Comparison of ENCODE assay signal across 1 cellular context in the genomic region with DNA sequence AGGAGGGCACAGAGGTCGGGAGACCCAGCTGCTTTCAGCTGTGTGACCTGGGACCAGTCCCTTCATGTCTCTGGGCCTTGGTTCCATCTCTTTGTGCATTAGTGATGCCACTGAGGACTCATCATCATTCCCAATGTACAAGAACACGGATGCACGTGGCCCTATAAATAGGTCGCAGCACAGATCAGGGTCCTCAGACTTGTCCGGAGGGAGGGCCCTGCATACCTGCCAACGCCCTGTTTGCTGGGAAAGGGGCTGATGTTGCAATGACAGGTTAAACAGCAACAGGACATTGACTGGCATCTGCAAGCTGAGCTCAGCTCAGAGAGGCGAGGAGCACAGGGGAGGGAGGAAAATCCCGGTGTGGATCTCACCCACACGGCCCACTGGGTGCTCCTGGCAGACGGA.
TF ChIP-seq lines count a peak whose summit lies in the region.

No MANE protein-coding gene starts in this region.

TF ChIP-seq in HepG2, 621 proteins besides CTCF, POLR2A, EP300 and RAD21 (continued from another document and continues in another):
- TF ChIP-seq ZNF350 (CRISPR knock-in tag; IDR thresholded peaks at IDR 0.05; ENCODE audit: borderline replicate concordance, low read depth) (peak; percentile 93), ATRX (CRISPR knock-in tag; IDR thresholded peaks at IDR 0.05; ENCODE audit: borderline replicate concordance) (no peak), FOXK1 (CRISPR knock-in tag; IDR thresholded peaks at IDR 0.05; ENCODE audit: borderline replicate concordance, low read depth) (peak; percentile 99), ERF (CRISPR knock-in tag; IDR thresholded peaks at IDR 0.05) (peak; percentile 97), ZC3H13 (CRISPR knock-in tag; IDR thresholded peaks at IDR 0.05) (peak; percentile 92; the same call in 1 of the 2 replicates), ARNT2 (CRISPR knock-in tag; IDR thresholded peaks at IDR 0.05; ENCODE audit: low read depth) (peak; percentile 91), ZNF317 (CRISPR knock-in tag; IDR thresholded peaks at IDR 0.05) (peak; percentile 91), NRL (CRISPR knock-in tag; IDR thresholded peaks at IDR 0.05; ENCODE audit: borderline replicate concordance) (0 out of 2 replicates have a peak, but pooled peaks have one; percentile 86), ZNF367 (CRISPR knock-in tag; IDR thresholded peaks at IDR 0.05; ENCODE audit: borderline replicate concordance) (no peak), MIXL1 (CRISPR knock-in tag; IDR thresholded peaks at IDR 0.05) (peak; percentile 98), MYNN (CRISPR knock-in tag; IDR thresholded peaks at IDR 0.05; ENCODE audit: low read depth) (0 out of 2 replicates have a peak, but pooled peaks have one; percentile 52), TOE1 (CRISPR knock-in tag; IDR thresholded peaks at IDR 0.05) (no peak; the same call in 1 of the 2 replicates), GTF2F1 (IDR thresholded peaks at IDR 0.05; ENCODE audit: low read length) (no peak), ZFP1 (CRISPR knock-in tag; IDR thresholded peaks at IDR 0.05) (peak; percentile 97; the same call in 1 of the 2 replicates), ZNF556 (CRISPR knock-in tag; IDR thresholded peaks at IDR 0.05; ENCODE audit: borderline replicate concordance) (peak; percentile 81), ZNF775 (CRISPR knock-in tag; IDR thresholded peaks at IDR 0.05; ENCODE audit: borderline replicate concordance) (no peak), AKAP8 (CRISPR knock-in tag; IDR thresholded peaks at IDR 0.05) (peak; percentile 79; the same call in 1 of the 2 replicates), ZNF7 (CRISPR knock-in tag; IDR thresholded peaks at IDR 0.05) (no peak), ZNF569 (CRISPR knock-in tag; IDR thresholded peaks at IDR 0.05; ENCODE audit: borderline replicate concordance) (no peak), ELF1 (CRISPR knock-in tag; IDR thresholded peaks at IDR 0.05) (peak; percentile 69; the same call in 1 of the 2 replicates), ZNF577 (CRISPR knock-in tag; IDR thresholded peaks at IDR 0.05; ENCODE audit: borderline replicate concordance, low read depth) (no peak), GATAD2A (CRISPR knock-in tag; IDR thresholded peaks at IDR 0.05) (peak; percentile 99)
- TF ChIP-seq, protein P1, sequence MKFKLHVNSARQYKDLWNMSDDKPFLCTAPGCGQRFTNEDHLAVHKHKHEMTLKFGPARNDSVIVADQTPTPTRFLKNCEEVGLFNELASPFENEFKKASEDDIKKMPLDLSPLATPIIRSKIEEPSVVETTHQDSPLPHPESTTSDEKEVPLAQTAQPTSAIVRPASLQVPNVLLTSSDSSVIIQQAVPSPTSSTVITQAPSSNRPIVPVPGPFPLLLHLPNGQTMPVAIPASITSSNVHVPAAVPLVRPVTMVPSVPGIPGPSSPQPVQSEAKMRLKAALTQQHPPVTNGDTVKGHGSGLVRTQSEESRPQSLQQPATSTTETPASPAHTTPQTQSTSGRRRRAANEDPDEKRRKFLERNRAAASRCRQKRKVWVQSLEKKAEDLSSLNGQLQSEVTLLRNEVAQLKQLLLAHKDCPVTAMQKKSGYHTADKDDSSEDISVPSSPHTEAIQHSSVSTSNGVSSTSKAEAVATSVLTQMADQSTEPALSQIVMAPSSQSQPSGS (CRISPR knock-in tag; IDR thresholded peaks at IDR 0.05) = peak; percentile 98
- TF ChIP-seq, protein P2, sequence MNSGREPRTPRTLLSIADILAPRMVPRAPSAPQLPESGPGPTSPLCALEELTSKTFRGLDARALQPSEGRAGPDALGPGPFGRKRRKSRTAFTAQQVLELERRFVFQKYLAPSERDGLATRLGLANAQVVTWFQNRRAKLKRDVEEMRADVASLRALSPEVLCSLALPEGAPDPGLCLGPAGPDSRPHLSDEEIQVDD (CRISPR knock-in tag; IDR thresholded peaks at IDR 0.05; ENCODE audit: borderline replicate concordance) = peak; percentile 89; the same call in 1 of the 2 replicates
- TF ChIP-seq, protein P3, sequence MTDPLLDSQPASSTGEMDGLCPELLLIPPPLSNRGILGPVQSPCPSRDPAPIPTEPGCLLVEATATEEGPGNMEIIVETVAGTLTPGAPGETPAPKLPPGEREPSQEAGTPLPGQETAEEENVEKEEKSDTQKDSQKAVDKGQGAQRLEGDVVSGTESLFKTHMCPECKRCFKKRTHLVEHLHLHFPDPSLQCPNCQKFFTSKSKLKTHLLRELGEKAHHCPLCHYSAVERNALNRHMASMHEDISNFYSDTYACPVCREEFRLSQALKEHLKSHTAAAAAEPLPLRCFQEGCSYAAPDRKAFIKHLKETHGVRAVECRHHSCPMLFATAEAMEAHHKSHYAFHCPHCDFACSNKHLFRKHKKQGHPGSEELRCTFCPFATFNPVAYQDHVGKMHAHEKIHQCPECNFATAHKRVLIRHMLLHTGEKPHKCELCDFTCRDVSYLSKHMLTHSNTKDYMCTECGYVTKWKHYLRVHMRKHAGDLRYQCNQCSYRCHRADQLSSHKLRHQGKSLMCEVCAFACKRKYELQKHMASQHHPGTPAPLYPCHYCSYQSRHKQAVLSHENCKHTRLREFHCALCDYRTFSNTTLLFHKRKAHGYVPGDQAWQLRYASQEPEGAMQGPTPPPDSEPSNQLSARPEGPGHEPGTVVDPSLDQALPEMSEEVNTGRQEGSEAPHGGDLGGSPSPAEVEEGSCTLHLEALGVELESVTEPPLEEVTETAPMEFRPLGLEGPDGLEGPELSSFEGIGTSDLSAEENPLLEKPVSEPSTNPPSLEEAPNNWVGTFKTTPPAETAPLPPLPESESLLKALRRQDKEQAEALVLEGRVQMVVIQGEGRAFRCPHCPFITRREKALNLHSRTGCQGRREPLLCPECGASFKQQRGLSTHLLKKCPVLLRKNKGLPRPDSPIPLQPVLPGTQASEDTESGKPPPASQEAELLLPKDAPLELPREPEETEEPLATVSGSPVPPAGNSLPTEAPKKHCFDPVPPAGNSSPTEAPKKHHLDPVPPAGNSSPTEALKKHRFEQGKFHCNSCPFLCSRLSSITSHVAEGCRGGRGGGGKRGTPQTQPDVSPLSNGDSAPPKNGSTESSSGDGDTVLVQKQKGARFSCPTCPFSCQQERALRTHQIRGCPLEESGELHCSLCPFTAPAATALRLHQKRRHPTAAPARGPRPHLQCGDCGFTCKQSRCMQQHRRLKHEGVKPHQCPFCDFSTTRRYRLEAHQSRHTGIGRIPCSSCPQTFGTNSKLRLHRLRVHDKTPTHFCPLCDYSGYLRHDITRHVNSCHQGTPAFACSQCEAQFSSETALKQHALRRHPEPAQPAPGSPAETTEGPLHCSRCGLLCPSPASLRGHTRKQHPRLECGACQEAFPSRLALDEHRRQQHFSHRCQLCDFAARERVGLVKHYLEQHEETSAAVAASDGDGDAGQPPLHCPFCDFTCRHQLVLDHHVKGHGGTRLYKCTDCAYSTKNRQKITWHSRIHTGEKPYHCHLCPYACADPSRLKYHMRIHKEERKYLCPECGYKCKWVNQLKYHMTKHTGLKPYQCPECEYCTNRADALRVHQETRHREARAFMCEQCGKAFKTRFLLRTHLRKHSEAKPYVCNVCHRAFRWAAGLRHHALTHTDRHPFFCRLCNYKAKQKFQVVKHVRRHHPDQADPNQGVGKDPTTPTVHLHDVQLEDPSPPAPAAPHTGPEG (CRISPR knock-in tag; IDR thresholded peaks at IDR 0.05) = peak; percentile 29; the same call in 1 of the 2 replicates
- TF ChIP-seq, protein P4, sequence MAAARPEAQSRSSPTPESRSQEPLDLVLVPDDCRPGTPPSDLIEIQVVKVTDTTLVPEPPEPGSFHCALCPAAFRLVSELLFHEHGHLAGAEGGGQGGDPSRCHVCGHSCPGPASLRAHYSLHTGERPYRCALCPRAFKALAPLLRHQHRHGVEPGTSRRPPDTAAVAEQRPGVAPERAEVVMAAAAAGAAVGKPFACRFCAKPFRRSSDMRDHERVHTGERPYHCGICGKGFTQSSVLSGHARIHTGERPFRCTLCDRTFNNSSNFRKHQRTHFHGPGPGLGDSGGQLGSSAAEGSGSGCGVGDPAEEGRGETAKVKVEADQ (CRISPR knock-in tag; IDR thresholded peaks at IDR 0.05; ENCODE audit: borderline replicate concordance) = peak; percentile 96
- TF ChIP-seq, protein P5, sequence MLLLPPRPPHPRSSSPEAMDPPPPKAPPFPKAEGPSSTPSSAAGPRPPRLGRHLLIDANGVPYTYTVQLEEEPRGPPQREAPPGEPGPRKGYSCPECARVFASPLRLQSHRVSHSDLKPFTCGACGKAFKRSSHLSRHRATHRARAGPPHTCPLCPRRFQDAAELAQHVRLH (CRISPR knock-in tag; IDR thresholded peaks at IDR 0.05; ENCODE audit: borderline replicate concordance, low read depth) = peak; percentile 99; the same call in 1 of the 2 replicates
- TF ChIP-seq, protein P6, sequence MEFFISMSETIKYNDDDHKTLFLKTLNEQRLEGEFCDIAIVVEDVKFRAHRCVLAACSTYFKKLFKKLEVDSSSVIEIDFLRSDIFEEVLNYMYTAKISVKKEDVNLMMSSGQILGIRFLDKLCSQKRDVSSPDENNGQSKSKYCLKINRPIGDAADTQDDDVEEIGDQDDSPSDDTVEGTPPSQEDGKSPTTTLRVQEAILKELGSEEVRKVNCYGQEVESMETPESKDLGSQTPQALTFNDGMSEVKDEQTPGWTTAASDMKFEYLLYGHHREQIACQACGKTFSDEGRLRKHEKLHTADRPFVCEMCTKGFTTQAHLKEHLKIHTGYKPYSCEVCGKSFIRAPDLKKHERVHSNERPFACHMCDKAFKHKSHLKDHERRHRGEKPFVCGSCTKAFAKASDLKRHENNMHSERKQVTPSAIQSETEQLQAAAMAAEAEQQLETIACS (CRISPR knock-in tag; IDR thresholded peaks at IDR 0.05) = no peak
- TF ChIP-seq, protein P7, sequence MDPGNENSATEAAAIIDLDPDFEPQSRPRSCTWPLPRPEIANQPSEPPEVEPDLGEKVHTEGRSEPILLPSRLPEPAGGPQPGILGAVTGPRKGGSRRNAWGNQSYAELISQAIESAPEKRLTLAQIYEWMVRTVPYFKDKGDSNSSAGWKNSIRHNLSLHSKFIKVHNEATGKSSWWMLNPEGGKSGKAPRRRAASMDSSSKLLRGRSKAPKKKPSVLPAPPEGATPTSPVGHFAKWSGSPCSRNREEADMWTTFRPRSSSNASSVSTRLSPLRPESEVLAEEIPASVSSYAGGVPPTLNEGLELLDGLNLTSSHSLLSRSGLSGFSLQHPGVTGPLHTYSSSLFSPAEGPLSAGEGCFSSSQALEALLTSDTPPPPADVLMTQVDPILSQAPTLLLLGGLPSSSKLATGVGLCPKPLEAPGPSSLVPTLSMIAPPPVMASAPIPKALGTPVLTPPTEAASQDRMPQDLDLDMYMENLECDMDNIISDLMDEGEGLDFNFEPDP (CRISPR knock-in tag; conservative IDR thresholded peaks at IDR 0.05) = no peak
- TF ChIP-seq, protein P8, sequence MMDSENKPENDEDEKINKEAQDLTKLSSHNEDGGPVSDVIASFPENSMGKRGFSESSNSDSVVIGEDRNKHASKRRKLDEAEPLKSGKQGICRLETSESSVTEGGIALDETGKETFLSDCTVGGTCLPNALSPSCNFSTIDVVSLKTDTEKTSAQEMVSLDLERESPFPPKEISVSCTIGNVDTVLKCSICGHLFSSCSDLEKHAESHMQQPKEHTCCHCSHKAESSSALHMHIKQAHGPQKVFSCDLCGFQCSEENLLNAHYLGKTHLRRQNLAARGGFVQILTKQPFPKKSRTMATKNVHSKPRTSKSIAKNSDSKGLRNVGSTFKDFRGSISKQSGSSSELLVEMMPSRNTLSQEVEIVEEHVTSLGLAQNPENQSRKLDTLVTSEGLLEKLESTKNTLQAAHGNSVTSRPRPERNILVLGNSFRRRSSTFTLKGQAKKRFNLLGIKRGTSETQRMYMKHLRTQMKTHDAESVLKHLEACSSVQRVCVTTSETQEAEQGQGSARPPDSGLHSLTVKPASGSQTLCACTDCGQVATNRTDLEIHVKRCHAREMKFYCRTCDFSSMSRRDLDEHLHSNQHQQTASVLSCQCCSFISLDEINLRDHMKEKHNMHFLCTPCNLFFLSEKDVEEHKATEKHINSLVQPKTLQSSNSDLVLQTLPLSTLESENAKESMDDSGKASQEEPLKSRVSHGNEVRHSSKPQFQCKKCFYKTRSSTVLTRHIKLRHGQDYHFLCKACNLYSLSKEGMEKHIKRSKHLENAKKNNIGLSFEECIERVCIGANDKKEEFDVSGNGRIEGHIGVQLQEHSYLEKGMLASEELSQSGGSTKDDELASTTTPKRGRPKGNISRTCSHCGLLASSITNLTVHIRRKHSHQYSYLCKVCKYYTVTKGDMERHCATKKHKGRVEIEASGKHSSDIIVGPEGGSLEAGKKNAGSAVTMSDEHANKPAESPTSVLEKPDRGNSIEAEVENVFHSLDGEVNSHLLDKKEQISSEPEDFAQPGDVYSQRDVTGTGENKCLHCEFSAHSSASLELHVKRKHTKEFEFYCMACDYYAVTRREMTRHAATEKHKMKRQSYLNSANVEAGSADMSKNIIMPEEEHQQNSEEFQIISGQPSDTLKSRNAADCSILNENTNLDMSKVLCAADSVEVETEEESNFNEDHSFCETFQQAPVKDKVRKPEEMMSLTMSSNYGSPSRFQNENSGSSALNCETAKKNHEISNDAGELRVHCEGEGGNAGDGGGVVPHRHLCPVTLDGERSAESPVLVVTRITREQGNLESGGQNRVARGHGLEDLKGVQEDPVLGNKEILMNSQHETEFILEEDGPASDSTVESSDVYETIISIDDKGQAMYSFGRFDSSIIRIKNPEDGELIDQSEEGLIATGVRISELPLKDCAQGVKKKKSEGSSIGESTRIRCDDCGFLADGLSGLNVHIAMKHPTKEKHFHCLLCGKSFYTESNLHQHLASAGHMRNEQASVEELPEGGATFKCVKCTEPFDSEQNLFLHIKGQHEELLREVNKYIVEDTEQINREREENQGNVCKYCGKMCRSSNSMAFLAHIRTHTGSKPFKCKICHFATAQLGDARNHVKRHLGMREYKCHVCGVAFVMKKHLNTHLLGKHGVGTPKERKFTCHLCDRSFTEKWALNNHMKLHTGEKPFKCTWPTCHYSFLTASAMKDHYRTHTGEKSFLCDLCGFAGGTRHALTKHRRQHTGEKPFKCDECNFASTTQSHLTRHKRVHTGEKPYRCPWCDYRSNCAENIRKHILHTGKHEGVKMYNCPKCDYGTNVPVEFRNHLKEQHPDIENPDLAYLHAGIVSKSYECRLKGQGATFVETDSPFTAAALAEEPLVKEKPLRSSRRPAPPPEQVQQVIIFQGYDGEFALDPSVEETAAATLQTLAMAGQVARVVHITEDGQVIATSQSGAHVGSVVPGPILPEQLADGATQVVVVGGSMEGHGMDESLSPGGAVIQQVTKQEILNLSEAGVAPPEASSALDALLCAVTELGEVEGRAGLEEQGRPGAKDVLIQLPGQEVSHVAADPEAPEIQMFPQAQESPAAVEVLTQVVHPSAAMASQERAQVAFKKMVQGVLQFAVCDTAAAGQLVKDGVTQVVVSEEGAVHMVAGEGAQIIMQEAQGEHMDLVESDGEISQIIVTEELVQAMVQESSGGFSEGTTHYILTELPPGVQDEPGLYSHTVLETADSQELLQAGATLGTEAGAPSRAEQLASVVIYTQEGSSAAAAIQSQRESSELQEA (CRISPR knock-in tag; IDR thresholded peaks at IDR 0.05; ENCODE audit: not compliant biosample characterization) = peak; percentile 18
- TF ChIP-seq, protein P9, sequence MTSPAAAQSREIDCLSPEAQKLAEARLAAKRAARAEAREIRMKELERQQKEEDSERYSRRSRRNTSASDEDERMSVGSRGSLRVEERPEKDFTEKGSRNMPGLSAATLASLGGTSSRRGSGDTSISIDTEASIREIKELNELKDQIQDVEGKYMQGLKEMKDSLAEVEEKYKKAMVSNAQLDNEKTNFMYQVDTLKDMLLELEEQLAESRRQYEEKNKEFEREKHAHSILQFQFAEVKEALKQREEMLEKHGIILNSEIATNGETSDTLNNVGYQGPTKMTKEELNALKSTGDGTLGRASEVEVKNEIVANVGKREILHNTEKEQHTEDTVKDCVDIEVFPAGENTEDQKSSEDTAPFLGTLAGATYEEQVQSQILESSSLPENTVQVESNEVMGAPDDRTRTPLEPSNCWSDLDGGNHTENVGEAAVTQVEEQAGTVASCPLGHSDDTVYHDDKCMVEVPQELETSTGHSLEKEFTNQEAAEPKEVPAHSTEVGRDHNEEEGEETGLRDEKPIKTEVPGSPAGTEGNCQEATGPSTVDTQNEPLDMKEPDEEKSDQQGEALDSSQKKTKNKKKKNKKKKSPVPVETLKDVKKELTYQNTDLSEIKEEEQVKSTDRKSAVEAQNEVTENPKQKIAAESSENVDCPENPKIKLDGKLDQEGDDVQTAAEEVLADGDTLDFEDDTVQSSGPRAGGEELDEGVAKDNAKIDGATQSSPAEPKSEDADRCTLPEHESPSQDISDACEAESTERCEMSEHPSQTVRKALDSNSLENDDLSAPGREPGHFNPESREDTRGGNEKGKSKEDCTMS (CRISPR knock-in tag; conservative IDR thresholded peaks at IDR 0.05) = no peak; the same call in 1 of the 2 replicates
